16 cellular contexts compared by ENCODE assay signal in the genomic region with DNA sequence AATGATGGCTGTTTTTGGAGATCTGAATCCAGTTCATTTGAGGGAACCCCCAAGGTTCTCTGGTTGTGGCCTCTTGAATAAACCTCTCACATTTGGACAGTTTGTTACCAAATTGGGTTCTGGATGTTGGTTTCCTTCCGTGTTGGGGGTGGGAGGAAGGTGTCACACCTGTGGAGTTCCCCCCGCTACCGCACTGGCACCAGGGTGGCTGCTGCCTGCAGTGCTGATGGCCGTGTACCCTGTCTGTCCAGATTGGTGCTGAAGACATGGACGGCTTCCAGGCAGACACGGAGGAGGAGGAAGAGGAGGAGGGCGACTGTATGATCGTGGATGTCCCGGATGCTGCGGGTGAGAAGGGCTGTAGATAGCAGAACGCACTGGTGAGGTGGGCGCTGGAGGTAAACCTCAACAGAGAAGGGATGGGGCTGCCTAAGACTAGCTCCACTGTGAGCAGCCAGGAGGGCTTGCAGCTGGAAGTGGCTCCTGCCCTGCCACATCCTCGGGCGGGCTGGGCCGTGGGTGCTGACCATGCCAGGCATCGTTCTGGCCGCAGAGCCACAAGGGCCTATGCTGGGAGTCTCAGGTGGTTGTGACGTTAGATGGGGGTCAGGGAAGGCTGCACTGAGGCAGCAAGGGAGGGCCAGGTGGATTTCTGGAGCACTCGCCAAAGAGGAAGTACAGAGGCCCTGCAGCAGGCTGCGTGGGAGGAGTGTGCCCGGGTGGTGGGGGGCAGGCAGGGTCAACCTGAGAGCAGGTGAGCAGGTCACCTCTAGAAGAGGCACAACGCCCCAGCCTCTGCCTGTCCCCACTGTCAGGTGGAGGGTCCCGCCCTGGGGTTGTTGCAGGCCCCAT. TPM values are rescaled to one million over a fixed set of nuclear protein-coding genes. Genes with fewer than 3 reads are reported as not detected.
DNase-seq lines count a peak whose midpoint lies in the region; ATAC-seq and TF ChIP-seq lines count a peak whose summit lies in the region.
"Had no signal": no experiment of that assay in that cellular context is flagged by ENCODE, and none has a peak within 500 bp of the region (broad histone marks: within the 10 kb centered on the region; RNA-seq: fewer than 3 reads in every experiment).

No MANE protein-coding gene starts in this region.

- TF ChIP-seq POLR2A in sigmoid colon (IDR thresholded peaks at IDR 0.05), result no peak

- no peaks in the 10 kb centered on the region for H3K27me3 ChIP-seq in GM23338 (ENCODE audit: insufficient read depth)
- no peaks in the 10 kb centered on the region for H3K27me3 ChIP-seq in sigmoid colon
- H3K27me3 ChIP-seq: brain microvascular endothelial cell, SJSA1, stomach, uterus had no signal

- no peak for ATAC-seq in GM23338
- ATAC-seq: left colon had no signal

- peaks cover 3% of the 10 kb centered on the region for H3K4me1 Mint-ChIP-seq in CD14-positive monocyte
- peaks cover 10% of the 10 kb centered on the region; the same call in 2 of the 3 replicates for H3K4me1 Mint-ChIP-seq in GM23338
- peaks cover 2% of the 10 kb centered on the region for H3K4me1 Mint-ChIP-seq in activated CD4-positive, alpha-beta memory T cell treated with anti-CD3 and anti-CD28 coated beads, Interleukin-2, amount 10 ng/mL, durations not matched to agents 7 days and 5 days
- H3K4me1 Mint-ChIP-seq in glutamatergic neuron (ENCODE audit: low read depth, unreplicated experiment), result peaks cover 5% of the 10 kb centered on the region

- H4K20me1 ChIP-seq in GM23338 (replicated peaks; ENCODE audit: insufficient read depth), result peaks cover 43% of the 10 kb centered on the region

- H3K27me3 Mint-ChIP-seq in CD14-positive monocyte (ENCODE audit: low read depth in 3 of 3), result no peaks in the 10 kb centered on the region
- peaks cover 31% of the 10 kb centered on the region for H3K27me3 Mint-ChIP-seq in GM23338 (ENCODE audit: insufficient read depth, low read depth, poor library complexity)
- no peaks in the 10 kb centered on the region for H3K27me3 Mint-ChIP-seq in activated CD4-positive, alpha-beta memory T cell treated with anti-CD3 and anti-CD28 coated beads, Interleukin-2, amount 10 ng/mL, durations not matched to agents 7 days and 5 days
- peaks cover 4% of the 10 kb centered on the region for H3K27me3 Mint-ChIP-seq in glutamatergic neuron (ENCODE audit: unreplicated experiment)

- peaks cover 21% of the 10 kb centered on the region for H3K79me2 ChIP-seq in GM23338 (replicated peaks; ENCODE audit: insufficient read depth)

- H3K27ac Mint-ChIP-seq in CD14-positive monocyte (peak overlapping the region in 5 of 7 donors; percentile 33 to 66 (median 53)), GM23338 (peak overlapping the region; percentile 52; the same call in 1 of the 2 replicates), glutamatergic neuron (ENCODE audit: unreplicated experiment) (peak overlapping the region; percentile 17)
- H3K27ac Mint-ChIP-seq in activated CD4-positive, alpha-beta memory T cell treated with anti-CD3 and anti-CD28 coated beads, Interleukin-2, amount 10 ng/mL, durations not matched to agents 7 days and 5 days, result peak overlapping the region; percentile 53

- TF ChIP-seq CTCF in CD14-positive monocyte (IDR thresholded peaks at IDR 0.05), result no peak
- no peak for TF ChIP-seq CTCF in GM23338 (conservative IDR thresholded peaks at IDR 0.05; ENCODE audit: low read depth in 2 of 2)
- TF ChIP-seq CTCF in glutamatergic neuron (IDR thresholded peaks at IDR 0.05; ENCODE audit: partially characterized antibody, unreplicated experiment), result no peak
- no peak for TF ChIP-seq CTCF in sigmoid colon (IDR thresholded peaks at IDR 0.05)

- no peak for TF ChIP-seq EP300 in sigmoid colon (IDR thresholded peaks at IDR 0.05)

- no peak overlapping the region for H3K4me3 ChIP-seq in GM23338
- no peak overlapping the region for H3K4me3 ChIP-seq in sigmoid colon
- H3K4me3 ChIP-seq: SJSA1, stomach, uterus had no signal

- no peaks in the 10 kb centered on the region for H3K9me2 ChIP-seq in GM23338 (ENCODE audit: insufficient read depth)

- POLR2A ChIA-PET in activated CD4-positive, alpha-beta memory T cell treated with anti-CD3 and anti-CD28 coated beads, Interleukin-2, amount 10 ng/mL, durations not matched to agents 7 days and 5 days (lab: Charles Lee), result no interaction called here

- H3K4me3 Mint-ChIP-seq in CD14-positive monocyte (no peak overlapping the region), GM23338 (0 out of 3 replicates have a peak overlapping the region, but pooled peaks have one; percentile 21), glutamatergic neuron (ENCODE audit: unreplicated experiment) (no peak overlapping the region)
- no peak overlapping the region for H3K4me3 Mint-ChIP-seq in activated CD4-positive, alpha-beta memory T cell treated with anti-CD3 and anti-CD28 coated beads, Interleukin-2, amount 10 ng/mL, durations not matched to agents 7 days and 5 days

- DNase-seq in CD14-positive monocyte (ENCODE audit: low spot score) (no peak), GM23338 (ENCODE audit: low spot score) (no peak), glutamatergic neuron (no peak), sigmoid colon (no peak), NCI-H1048 (lab: John Stamatoyannopoulos, UW) (no peak), NCI-H748 (lab: John Stamatoyannopoulos, UW; ENCODE audit: unreplicated experiment) (no peak), NCI-H82 (lab: John Stamatoyannopoulos, UW) (no peak)
- no peak for DNase-seq in activated CD4-positive, alpha-beta memory T cell treated with anti-CD3 and anti-CD28 coated beads, Interleukin-2, amount 10 ng/mL, durations not matched to agents 7 days and 5 days
- DNase-seq: activated CD4-positive, alpha-beta T cell treated with anti-CD3 and anti-CD28 coated beads, Interleukin-2, amount 50 U/mL, for 1 hour; brain microvascular endothelial cell; KG1; left colon; NCI-H1417 treated with DMSO at 0.1 percent for 48 hours; stomach; uterus had no signal

- H3K36me3 ChIP-seq in GM23338 (ENCODE audit: insufficient read depth), result peaks cover 26% of the 10 kb centered on the region
- peaks cover 23 to 35% (median 27%) of the 10 kb centered on the region in 4 donors for H3K36me3 ChIP-seq in sigmoid colon
- H3K36me3 ChIP-seq: uterus had no signal

- intact Hi-C loops in CD14-positive monocyte (cut with micrococcal nuclease) (no loop called here), sigmoid colon (cut with DNase I) (no loop called here)

- 80 to 84% methylated on average over 23 of the region's 23 CpGs for WGBS in sigmoid colon, 2 donors

- CTCF ChIA-PET in activated CD4-positive, alpha-beta memory T cell treated with anti-CD3 and anti-CD28 coated beads, Interleukin-2, amount 10 ng/mL, durations not matched to agents 7 days and 5 days (lab: Charles Lee), result no interaction called here

- H3K36me3 Mint-ChIP-seq in CD14-positive monocyte (peaks cover 40 to 74% of the 10 kb centered on the region in 2 donors), GM23338 (ENCODE audit: low read depth) (peaks cover 60% of the 10 kb centered on the region), glutamatergic neuron (ENCODE audit: unreplicated experiment) (no peaks in the 10 kb centered on the region)
- peaks cover 28% of the 10 kb centered on the region for H3K36me3 Mint-ChIP-seq in activated CD4-positive, alpha-beta memory T cell treated with anti-CD3 and anti-CD28 coated beads, Interleukin-2, amount 10 ng/mL, durations not matched to agents 7 days and 5 days (ENCODE audit: low read depth)

- H3K9me3 ChIP-seq in sigmoid colon, result no peaks in the 10 kb centered on the region
- H3K9me3 ChIP-seq: SJSA1, stomach, uterus had no signal

- H3K4me1 ChIP-seq in GM23338 (ENCODE audit: insufficient read depth) (no peaks in the 10 kb centered on the region), sigmoid colon (no peaks in the 10 kb centered on the region)
- H3K4me1 ChIP-seq: SJSA1, uterus had no signal

- no peak overlapping the region for H2AFZ ChIP-seq in GM23338

- no peak overlapping the region for H3K4me2 ChIP-seq in GM23338

- no peak overlapping the region for H3K27ac ChIP-seq in GM23338 (ENCODE audit: low read depth)
- no peak overlapping the region for H3K27ac ChIP-seq in sigmoid colon
- H3K27ac ChIP-seq: brain microvascular endothelial cell, SJSA1, stomach, uterus had no signal

- peaks cover 34% of the 10 kb centered on the region; the same call in 1 of the 2 replicates for H3F3A ChIP-seq in GM23338 (replicated peaks; ENCODE audit: low read depth)

- peaks cover 0 to 2% (median 0%) of the 10 kb centered on the region in 7 donors for H3K9me3 Mint-ChIP-seq in CD14-positive monocyte
- H3K9me3 Mint-ChIP-seq in GM23338, result no peaks in the 10 kb centered on the region; the same call in 2 of the 3 replicates
- no peaks in the 10 kb centered on the region for H3K9me3 Mint-ChIP-seq in activated CD4-positive, alpha-beta memory T cell treated with anti-CD3 and anti-CD28 coated beads, Interleukin-2, amount 10 ng/mL, durations not matched to agents 7 days and 5 days
- H3K9me3 Mint-ChIP-seq in glutamatergic neuron (ENCODE audit: unreplicated experiment), result peaks cover 1% of the 10 kb centered on the region

RNA-seq across cellular contexts. Expression of a gene that starts 15.4 kb away (rescaled TPM):
- 1 to 10 TPM; 3.8 to 5.4 TPM for polyA plus RNA-seq in CD14-positive monocyte
- 21.6 TPM in 2 replicates for total RNA-seq in GM23338 (2014; rRNA removed; shearing (Covaris generic))
- 19.1 and 20.4 TPM in 2 replicates for polyA plus RNA-seq in GM23338 (2016; fragmentation: Nextera tagmentation; extraction: Ambion mirVana)
- 10 to 100 TPM; 49.6 to 50.1 TPM for total RNA-seq in activated CD4-positive, alpha-beta memory T cell treated with anti-CD3 and anti-CD28 coated beads, Interleukin-2, amount 10 ng/mL, durations not matched to agents 7 days and 5 days
- 47.9 TPM for total RNA-seq in glutamatergic neuron (ENCODE audit: unreplicated experiment)
- total RNA-seq in sigmoid colon, result 100 to 1,000 TPM in 1 of 4 donors, 10 to 100 TPM in 3; 47.1 to 103 (median 62.7) TPM
- polyA plus RNA-seq in sigmoid colon, result 100 to 1,000 TPM in 2 of 3 donors, 10 to 100 TPM in 1; 96.3 to 160 (median 114) TPM

RNA-seq across cellular contexts. Expression of a gene that starts 29.9 kb away (rescaled TPM):
- polyA plus RNA-seq in CD14-positive monocyte (10 to 100 TPM in 1 of 2 donors, 1 to 10 TPM in 1; 7.0 to 10.5 TPM), GM23338 (2016; fragmentation: Nextera tagmentation; extraction: Ambion mirVana) (64.8 and 72.4 TPM in 2 replicates), sigmoid colon (10 to 100 TPM; 19.8 to 78.2 (median 22.2) TPM)
- 94.6 and 113 TPM in 2 replicates for total RNA-seq in GM23338 (2014; rRNA removed; shearing (Covaris generic))
- total RNA-seq in activated CD4-positive, alpha-beta memory T cell treated with anti-CD3 and anti-CD28 coated beads, Interleukin-2, amount 10 ng/mL, durations not matched to agents 7 days and 5 days, result 10 to 100 TPM; 47.1 to 50.6 TPM
- total RNA-seq in glutamatergic neuron (ENCODE audit: unreplicated experiment) (118 TPM), sigmoid colon (10 to 100 TPM; 31.0 to 45.5 (median 40.4) TPM)

RNA-seq across cellular contexts. Expression of a gene that starts 39.8 kb away (rescaled TPM):
- polyA plus RNA-seq in CD14-positive monocyte (1 to 10 TPM; 4.4 to 5.4 TPM), GM23338 (2016; fragmentation: Nextera tagmentation; extraction: Ambion mirVana) (109 and 125 TPM in 2 replicates), sigmoid colon (10 to 100 TPM in 2 of 3 donors, 1 to 10 TPM in 1; 5.4 to 19.1 (median 10.6) TPM)
- 84.1 and 113 TPM in 2 replicates for total RNA-seq in GM23338 (2014; rRNA removed; shearing (Covaris generic))
- 10 to 100 TPM; 71.7 to 82.5 TPM for total RNA-seq in activated CD4-positive, alpha-beta memory T cell treated with anti-CD3 and anti-CD28 coated beads, Interleukin-2, amount 10 ng/mL, durations not matched to agents 7 days and 5 days
- total RNA-seq in glutamatergic neuron (ENCODE audit: unreplicated experiment) (20.5 TPM), sigmoid colon (1 to 10 TPM; 3.6 to 5.5 (median 4.1) TPM)

RNA-seq across cellular contexts. Expression of a gene that starts 41.9 kb away (rescaled TPM):
- polyA plus RNA-seq in CD14-positive monocyte, result 10 to 100 TPM; 14.0 to 15.0 TPM
- 85.8 and 89.5 TPM in 2 replicates for total RNA-seq in GM23338 (2014; rRNA removed; shearing (Covaris generic))
- 73.1 and 75.6 TPM in 2 replicates for polyA plus RNA-seq in GM23338 (2016; fragmentation: Nextera tagmentation; extraction: Ambion mirVana)
- 10 to 100 TPM; 62.1 to 64.0 TPM for total RNA-seq in activated CD4-positive, alpha-beta memory T cell treated with anti-CD3 and anti-CD28 coated beads, Interleukin-2, amount 10 ng/mL, durations not matched to agents 7 days and 5 days
- total RNA-seq in glutamatergic neuron (ENCODE audit: unreplicated experiment), result 56.3 TPM
- 10 to 100 TPM; 28.5 to 33.9 (median 32.2) TPM for total RNA-seq in sigmoid colon
- 10 to 100 TPM; 37.9 to 47.4 (median 45.0) TPM for polyA plus RNA-seq in sigmoid colon
